In genomic region chr5:112686675-112687074, GRCh38 we compare ENCODE assay signal across 20 cellular contexts.
"Had no signal": no experiment of that assay in that cellular context is flagged by ENCODE, and none has a peak within 500 bp of the region (broad histone marks: within the 10 kb centered on the region; RNA-seq: fewer than 3 reads in every experiment).

No MANE protein-coding gene starts in this region.

- H3K27ac ChIP-seq: colonic mucosa, foreskin keratinocyte, ovary, tibial nerve, vagina had no signal

- ATAC-seq: activated CD8-positive, alpha-beta T cell treated with anti-CD3 and anti-CD28 coated beads, Interleukin-2, amount 10 ng/mL, durations not matched to agents 7 days and 5 days; foreskin keratinocyte; left lobe of liver; naive thymus-derived CD4-positive, alpha-beta T cell; stimulated activated naive CD8-positive, alpha-beta T cell treated with anti-CD3 and anti-CD28 coated beads, Interleukin-15, Interleukin-2, amounts not matched to agents 100 U/mL and 50 U/mL, for 24 hours had no signal

- DNase-seq: activated CD4-positive, alpha-beta T cell treated with anti-CD3 and anti-CD28 coated beads, Interleukin-2, amount 10 ng/mL, durations not matched to agents 7 days and 5 days; activated CD8-positive, alpha-beta T cell treated with anti-CD3 and anti-CD28 coated beads, Interleukin-2, amount 10 ng/mL, durations not matched to agents 7 days and 5 days; activated naive CD4-positive, alpha-beta T cell treated with Interleukin-2 at 50 U/mL for 16 hours; activated T-cell treated with anti-CD3 and anti-CD28 coated beads, Interleukin-2, amount 50 U/mL, for 24 hours; colonic mucosa; foreskin keratinocyte; hypothalamus; kidney; naive thymus-derived CD4-positive, alpha-beta T cell; ovary; stimulated activated CD8-positive, alpha-beta memory T cell treated with anti-CD3 and anti-CD28 coated beads, Interleukin-4, amount 100 ng/mL, for 48 hours; stimulated activated naive CD8-positive, alpha-beta T cell treated with anti-CD3 and anti-CD28 coated beads, Interleukin-15, Interleukin-2, amounts not matched to agents 100 U/mL and 50 U/mL, for 24 hours; T-helper 1 cell; T-helper 9 cell had no signal

- H3K4me1 Mint-ChIP-seq: activated CD4-positive, alpha-beta T cell treated with anti-CD3 and anti-CD28 coated beads, Interleukin-2, amount 10 ng/mL, durations not matched to agents 7 days and 5 days; central memory CD8-positive, alpha-beta T cell; naive thymus-derived CD4-positive, alpha-beta T cell had no signal

- H3K4me1 ChIP-seq: colonic mucosa, vagina had no signal

- H3K4me3 Mint-ChIP-seq: activated CD4-positive, alpha-beta T cell treated with anti-CD3 and anti-CD28 coated beads, Interleukin-2, amount 10 ng/mL, durations not matched to agents 7 days and 5 days; activated CD8-positive, alpha-beta T cell treated with anti-CD3 and anti-CD28 coated beads, Interleukin-2, amount 10 ng/mL, durations not matched to agents 7 days and 5 days; activated T-cell treated with anti-CD3 and anti-CD28 coated beads, Interleukin-2, amount 50 U/mL, for 24 hours; central memory CD8-positive, alpha-beta T cell; endodermal cell; naive thymus-derived CD4-positive, alpha-beta T cell had no signal

- H3K4me3 ChIP-seq: colonic mucosa, ovary, tibial nerve, vagina had no signal

- H3K27ac Mint-ChIP-seq: activated CD4-positive, alpha-beta T cell treated with anti-CD3 and anti-CD28 coated beads, Interleukin-2, amount 10 ng/mL, durations not matched to agents 7 days and 5 days; activated CD8-positive, alpha-beta T cell treated with anti-CD3 and anti-CD28 coated beads, Interleukin-2, amount 10 ng/mL, durations not matched to agents 7 days and 5 days; activated T-cell treated with anti-CD3 and anti-CD28 coated beads, Interleukin-2, amount 50 U/mL, for 24 hours; activated T-helper 2 cell treated with anti-CD3 and anti-CD28 coated beads, Interferon-gamma antibody, Interleukin-2, Interleukin-4, amounts not matched to agents 10 μg/mL and 5 μg/mL and 100 μg/mL, durations not matched to agents 14 hours and 24 hours and 36 hours; endodermal cell; naive thymus-derived CD4-positive, alpha-beta T cell had no signal

- H3K9me3 Mint-ChIP-seq: activated CD4-positive, alpha-beta T cell treated with anti-CD3 and anti-CD28 coated beads, Interleukin-2, amount 10 ng/mL, durations not matched to agents 7 days and 5 days; activated T-cell treated with anti-CD3 and anti-CD28 coated beads, Interleukin-2, amount 50 U/mL, for 24 hours; activated T-helper 2 cell treated with anti-CD3 and anti-CD28 coated beads, Interferon-gamma antibody, Interleukin-2, Interleukin-4, amounts not matched to agents 10 μg/mL and 5 μg/mL and 100 μg/mL, durations not matched to agents 14 hours and 24 hours and 36 hours; central memory CD8-positive, alpha-beta T cell had no signal

- H3K9me3 ChIP-seq: colonic mucosa, ovary, tibial nerve, vagina had no signal

- H3K27me3 ChIP-seq: colonic mucosa, ovary, tibial nerve, vagina had no signal

- H3K36me3 ChIP-seq: colonic mucosa, ovary, tibial nerve, vagina had no signal
